In genomic region chr7:151661556-151661955, GRCh38 we compare ENCODE assay signal across 18 cellular contexts.
"Had no signal": no experiment of that assay in that cellular context is flagged by ENCODE, and none has a peak within 500 bp of the region (broad histone marks: within the 10 kb centered on the region; RNA-seq: fewer than 3 reads in every experiment).

No MANE protein-coding gene starts in this region.

- H3K36me3 ChIP-seq: tibial artery, vagina, WERI-Rb-1 had no signal

- H3K4me1 ChIP-seq: foreskin keratinocyte, parathyroid adenoma, vagina had no signal

- H3K9me3 Mint-ChIP-seq: activated CD4-positive, alpha-beta memory T cell treated with anti-CD3 and anti-CD28 coated beads, Interleukin-2, amount 10 ng/mL, durations not matched to agents 7 days and 5 days; activated naive CD4-positive, alpha-beta T cell treated with anti-CD3 and anti-CD28 coated beads, Interleukin-2, amount 50 U/mL, for 72 hours; activated T-cell treated with anti-CD3 and anti-CD28 coated beads, Interleukin-2, amount 50 U/mL, for 24 hours; central memory CD8-positive, alpha-beta T cell; stimulated activated memory B cell treated with anti-CD40 and anti-IgM and Interleukin-4, amounts not matched to agents 10 μg/mL and 1 μg/mL and 100 μg/mL, for 72 hours had no signal

- DNase-seq: activated CD4-positive, alpha-beta memory T cell treated with anti-CD3 and anti-CD28 coated beads, Interleukin-2, amount 10 ng/mL, durations not matched to agents 7 days and 5 days; activated effector memory CD4-positive, alpha-beta T cell treated with Interleukin-2 at 50 U/mL for 16 hours; activated T-cell treated with anti-CD3 and anti-CD28 coated beads, Interleukin-2, amount 50 U/mL, for 24 hours; amygdala; cortex of kidney; effector CD4-positive, alpha-beta T cell; foreskin keratinocyte; head of caudate nucleus; stimulated activated CD4-positive, alpha-beta T cell treated with anti-CD3 and anti-CD28 coated beads, Interleukin-2, amount 100 ng/mL, for 48 hours; T-helper 17 cell; tibial artery; WERI-Rb-1 had no signal

- ATAC-seq: activated naive CD4-positive, alpha-beta T cell treated with anti-CD3 and anti-CD28 coated beads, Interleukin-2, amount 50 U/mL, for 72 hours; foreskin keratinocyte; stimulated activated memory B cell treated with anti-CD40 and anti-IgM and Interleukin-4, amounts not matched to agents 10 μg/mL and 1 μg/mL and 100 μg/mL, for 72 hours; T-helper 17 cell had no signal

- H3K36me3 Mint-ChIP-seq: activated naive CD4-positive, alpha-beta T cell treated with anti-CD3 and anti-CD28 coated beads, Interleukin-2, amount 50 U/mL, for 72 hours; brain had no signal

- H3K4me3 ChIP-seq: tibial artery, vagina had no signal

- H3K4me1 Mint-ChIP-seq: activated CD4-positive, alpha-beta memory T cell treated with anti-CD3 and anti-CD28 coated beads, Interleukin-2, amount 10 ng/mL, durations not matched to agents 7 days and 5 days; central memory CD8-positive, alpha-beta T cell; stimulated activated memory B cell treated with anti-CD40 and anti-IgM and Interleukin-4, amounts not matched to agents 10 μg/mL and 1 μg/mL and 100 μg/mL, for 72 hours had no signal

- H3K4me3 Mint-ChIP-seq: activated CD4-positive, alpha-beta memory T cell treated with anti-CD3 and anti-CD28 coated beads, Interleukin-2, amount 10 ng/mL, durations not matched to agents 7 days and 5 days; activated T-cell treated with anti-CD3 and anti-CD28 coated beads, Interleukin-2, amount 50 U/mL, for 24 hours; brain; central memory CD8-positive, alpha-beta T cell; stimulated activated memory B cell treated with anti-CD40 and anti-IgM and Interleukin-4, amounts not matched to agents 10 μg/mL and 1 μg/mL and 100 μg/mL, for 72 hours; T-helper 17 cell had no signal

- H3K9ac ChIP-seq: parathyroid adenoma had no signal

- H3K27me3 ChIP-seq: foreskin keratinocyte, tibial artery, vagina had no signal

- H3K27ac Mint-ChIP-seq: activated CD4-positive, alpha-beta memory T cell treated with anti-CD3 and anti-CD28 coated beads, Interleukin-2, amount 10 ng/mL, durations not matched to agents 7 days and 5 days; activated naive CD4-positive, alpha-beta T cell treated with anti-CD3 and anti-CD28 coated beads, Interleukin-2, amount 50 U/mL, for 72 hours; activated T-cell treated with anti-CD3 and anti-CD28 coated beads, Interleukin-2, amount 50 U/mL, for 24 hours; stimulated activated memory B cell treated with anti-CD40 and anti-IgM and Interleukin-4, amounts not matched to agents 10 μg/mL and 1 μg/mL and 100 μg/mL, for 72 hours; T-helper 17 cell had no signal

- H3K27ac ChIP-seq: foreskin keratinocyte, parathyroid adenoma, vagina, WERI-Rb-1 had no signal

- H3K9me3 ChIP-seq: vagina had no signal

- H2AFZ ChIP-seq: parathyroid adenoma had no signal

- H3K79me2 ChIP-seq: parathyroid adenoma had no signal

- H3K27me3 Mint-ChIP-seq: activated CD4-positive, alpha-beta memory T cell treated with anti-CD3 and anti-CD28 coated beads, Interleukin-2, amount 10 ng/mL, durations not matched to agents 7 days and 5 days; activated T-cell treated with anti-CD3 and anti-CD28 coated beads, Interleukin-2, amount 50 U/mL, for 24 hours; brain; central memory CD8-positive, alpha-beta T cell; stimulated activated memory B cell treated with anti-CD40 and anti-IgM and Interleukin-4, amounts not matched to agents 10 μg/mL and 1 μg/mL and 100 μg/mL, for 72 hours; T-helper 17 cell had no signal
